ENCODE assay signal across 13 cellular contexts in the genomic region with DNA sequence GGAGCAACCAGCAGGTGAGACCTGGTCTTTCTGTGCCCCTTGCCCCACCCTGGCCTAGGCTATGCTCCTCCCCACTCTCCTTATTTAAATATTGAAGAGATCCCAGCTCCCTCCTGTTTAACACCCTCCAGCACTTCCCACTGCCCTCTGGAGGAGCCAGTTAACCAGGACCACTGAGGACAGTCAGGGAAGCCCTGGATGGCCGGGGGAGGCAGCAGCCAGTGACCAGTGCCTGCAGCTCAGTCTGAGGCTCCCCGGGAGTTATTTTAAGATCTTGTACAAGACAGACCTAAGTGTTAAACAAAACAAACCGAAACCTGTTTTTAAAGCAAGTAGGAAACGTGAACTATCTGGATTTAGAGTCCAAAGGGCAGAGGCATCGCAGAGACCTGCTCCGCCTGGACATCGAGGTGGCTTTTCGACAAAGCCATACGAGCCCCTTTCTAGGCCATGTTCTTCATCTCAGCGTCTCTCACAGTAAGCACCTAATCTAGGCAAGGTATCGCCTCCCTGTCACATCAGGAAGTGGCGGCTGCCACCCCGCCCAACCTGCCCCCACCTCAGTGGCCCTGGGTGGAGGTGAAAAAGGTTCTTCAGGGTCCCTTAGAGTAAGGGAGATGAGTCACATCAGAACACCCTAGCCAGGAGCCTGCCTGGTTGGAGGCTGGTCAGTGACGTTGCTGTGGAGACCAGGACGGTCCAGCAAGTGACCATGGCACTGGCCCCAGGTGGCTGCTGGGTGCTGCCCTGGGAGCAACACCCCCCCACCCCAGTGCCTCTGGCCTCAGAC. TPM values are rescaled to one million over a fixed set of nuclear protein-coding genes. Genes with fewer than 3 reads are reported as not detected.
A peak's percentile ranks its signal among the peaks of the same experiment; 100 is the strongest.
DNase-seq lines count a peak whose midpoint lies in the region; ATAC-seq and TF ChIP-seq lines count a peak whose summit lies in the region.
"Had no signal": no experiment of that assay in that cellular context is flagged by ENCODE, and none has a peak within 500 bp of the region (broad histone marks: within the 10 kb centered on the region; RNA-seq: fewer than 3 reads in every experiment).

No MANE protein-coding gene starts in this region.

- peaks cover 6% of the 10 kb centered on the region for H3K27me3 Mint-ChIP-seq in CD4-positive, CD25-positive, alpha-beta regulatory T cell
- peaks cover 0 to 24% (median 11%) of the 10 kb centered on the region in 5 donors for H3K27me3 Mint-ChIP-seq in naive thymus-derived CD4-positive, alpha-beta T cell

- no peak overlapping the region for H3K4me3 ChIP-seq in CD4-positive, CD25-positive, alpha-beta regulatory T cell (ENCODE audit: low read depth, low read length)
- H3K4me3 ChIP-seq in body of pancreas (no peak overlapping the region), prostate gland (no peak overlapping the region)
- H3K4me3 ChIP-seq in naive thymus-derived CD4-positive, alpha-beta T cell (ENCODE audit: low read length): no peak overlapping the region
- H3K4me3 ChIP-seq: BLaER1, SJSA1 had no signal

- peaks cover 1% of the 10 kb centered on the region for H3K36me3 Mint-ChIP-seq in CD4-positive, CD25-positive, alpha-beta regulatory T cell
- H3K36me3 Mint-ChIP-seq in naive thymus-derived CD4-positive, alpha-beta T cell: peaks cover 0 to 2% (median 0%) of the 10 kb centered on the region in 5 donors

- TF ChIP-seq CTCF in body of pancreas (IDR thresholded peaks at IDR 0.05) (no peak), prostate gland (IDR thresholded peaks at IDR 0.05) (no peak)

- peaks cover 0 to 39% (median 3%) of the 10 kb centered on the region in 4 donors for H3K4me1 Mint-ChIP-seq in CD4-positive, CD25-positive, alpha-beta regulatory T cell
- H3K4me1 Mint-ChIP-seq in naive thymus-derived CD4-positive, alpha-beta T cell: peaks cover 0 to 51% (median 39%) of the 10 kb centered on the region in 7 donors

- no peaks in the 10 kb centered on the region for H3K9me3 ChIP-seq in CD4-positive, CD25-positive, alpha-beta regulatory T cell (ENCODE audit: control insufficient read depth in 2 of 2, low read length in 2 of 2)
- H3K9me3 ChIP-seq in body of pancreas: no peaks in the 10 kb centered on the region
- H3K9me3 ChIP-seq in naive thymus-derived CD4-positive, alpha-beta T cell (ENCODE audit: control insufficient read depth in 2 of 3, low read length in 3 of 3): peaks cover 0 to 7% (median 0%) of the 10 kb centered on the region in 3 experiments
- no peaks in the 10 kb centered on the region for H3K9me3 ChIP-seq in prostate gland

- H3K27ac ChIP-seq in CD4-positive, CD25-positive, alpha-beta regulatory T cell (ENCODE audit: insufficient read depth, low read length, poor library complexity, severe bottlenecking): no peak overlapping the region
- H3K27ac ChIP-seq in body of pancreas (peak overlapping the region in 3 of 4 donors; percentile 19 to 48 (median 30)), prostate gland (no peak overlapping the region)
- no peak overlapping the region for H3K27ac ChIP-seq in naive thymus-derived CD4-positive, alpha-beta T cell (ENCODE audit: low read depth, low read length)
- H3K27ac ChIP-seq: BLaER1, SJSA1 had no signal

- no peaks in the 10 kb centered on the region for H3K36me3 ChIP-seq in CD4-positive, CD25-positive, alpha-beta regulatory T cell (ENCODE audit: control insufficient read depth, insufficient read depth, low read length)
- H3K36me3 ChIP-seq in body of pancreas (replicated peaks in 1 of 2; ENCODE audit: insufficient read depth in 1 of 2, low read depth in 2 of 2): no peaks in the 10 kb centered on the region
- no peaks in the 10 kb centered on the region for H3K36me3 ChIP-seq in naive thymus-derived CD4-positive, alpha-beta T cell (ENCODE audit: control insufficient read depth in 2 of 3, insufficient read depth in 3 of 3, low read length in 3 of 3)
- H3K36me3 ChIP-seq in prostate gland: no peaks in the 10 kb centered on the region
- H3K36me3 ChIP-seq: BLaER1, SJSA1 had no signal

- ATAC-seq in CD4-positive, CD25-positive, alpha-beta regulatory T cell (ENCODE audit: low read depth in 2 of 2): peak; percentile 21 to 67
- ATAC-seq in body of pancreas: no peak
- peak; percentile 55 for ATAC-seq in naive thymus-derived CD4-positive, alpha-beta T cell
- no peak for ATAC-seq in HG03354 (IDR thresholded peaks at IDR 0.05; ENCODE audit: poor library complexity, severe bottlenecking, unreplicated experiment)
- ATAC-seq: stimulated activated naive B cell treated with anti-CD40 and anti-IgM and Interleukin-4, amounts not matched to agents 10 μg/mL and 1 μg/mL and 100 μg/mL, for 72 hours had no signal

- H3K27me3 ChIP-seq in CD4-positive, CD25-positive, alpha-beta regulatory T cell (ENCODE audit: control insufficient read depth, insufficient read depth, low read length): no peaks in the 10 kb centered on the region
- H3K27me3 ChIP-seq in body of pancreas: no peaks in the 10 kb centered on the region
- H3K27me3 ChIP-seq in naive thymus-derived CD4-positive, alpha-beta T cell (ENCODE audit: control insufficient read depth in 2 of 2, insufficient read depth in 2 of 2, low read length in 2 of 2): no peaks in the 10 kb centered on the region
- no peaks in the 10 kb centered on the region for H3K27me3 ChIP-seq in prostate gland (replicated peaks; ENCODE audit: insufficient read depth)
- H3K27me3 ChIP-seq: SJSA1 had no signal

- intact Hi-C loops in body of pancreas (cut with DNase I) (no loop called here), prostate gland (cut with DNase I) (no loop called here)
- intact Hi-C loops in naive thymus-derived CD4-positive, alpha-beta T cell (cut with micrococcal nuclease): no loop called here

- WGBS in body of pancreas, 2 donors: 42 to 59% methylated on average over 14 to 15 of the region's 15 CpGs
- 85% methylated on average over 15 of the region's 15 CpGs for WGBS in prostate gland

- TF ChIP-seq POLR2A in body of pancreas (IDR thresholded peaks at IDR 0.05): no peak
- no peak for TF ChIP-seq POLR2A in prostate gland (IDR thresholded peaks at IDR 0.05)

- H3K27ac Mint-ChIP-seq in CD4-positive, CD25-positive, alpha-beta regulatory T cell: peak overlapping the region in 1 of 3 donors; percentile 77
- peak overlapping the region in 5 of 9 donors; percentile 56 to 87 (median 85) for H3K27ac Mint-ChIP-seq in naive thymus-derived CD4-positive, alpha-beta T cell
- H3K27ac Mint-ChIP-seq: stimulated activated naive B cell treated with anti-CD40 and anti-IgM and Interleukin-4, amounts not matched to agents 10 μg/mL and 1 μg/mL and 100 μg/mL, for 72 hours had no signal

- CTCF ChIA-PET in naive thymus-derived CD4-positive, alpha-beta T cell (lab: Charles Lee): no interaction called here

- peak overlapping the region in 1 of 4 donors; percentile 53 for H3K4me3 Mint-ChIP-seq in CD4-positive, CD25-positive, alpha-beta regulatory T cell
- H3K4me3 Mint-ChIP-seq in naive thymus-derived CD4-positive, alpha-beta T cell: peak overlapping the region in 8 of 10 donors; percentile 15 to 74 (median 44)
- H3K4me3 Mint-ChIP-seq: stimulated activated naive B cell treated with anti-CD40 and anti-IgM and Interleukin-4, amounts not matched to agents 10 μg/mL and 1 μg/mL and 100 μg/mL, for 72 hours had no signal

- POLR2A ChIA-PET in naive thymus-derived CD4-positive, alpha-beta T cell (lab: Charles Lee): no interaction called here

- DNase-seq in CD4-positive, CD25-positive, alpha-beta regulatory T cell: peak in 1 of 3 donors; percentile 31
- DNase-seq in DMS53 treated with DMSO at 0.1 percent for 48 hours (lab: John Stamatoyannopoulos, UW; ENCODE audit: unreplicated experiment) (peak; percentile 65), body of pancreas (no peak), prostate gland (ENCODE audit: low spot score) (no peak), OCI-M2 (lab: John Stamatoyannopoulos, UW; ENCODE audit: unreplicated experiment) (no peak)
- DNase-seq in naive thymus-derived CD4-positive, alpha-beta T cell: peak in 2 of 9 donors; percentile 22 to 30
- no peak for DNase-seq in stimulated activated CD4-positive, alpha-beta T cell treated with anti-CD3 and anti-CD28 coated beads, Interleukin-15, amount 100 ng/mL, for 24 hours
- DNase-seq: foreskin melanocyte; NCI-H187 treated with DMSO at 0.1 percent for 48 hours; stimulated activated naive B cell treated with anti-CD40 and anti-IgM and Interleukin-4, amounts not matched to agents 10 μg/mL and 1 μg/mL and 100 μg/mL, for 72 hours had no signal

- peaks cover 12% of the 10 kb centered on the region for H3K4me1 ChIP-seq in CD4-positive, CD25-positive, alpha-beta regulatory T cell (ENCODE audit: control insufficient read depth, insufficient read depth, low read length, poor library complexity, severe bottlenecking)
- H3K4me1 ChIP-seq in body of pancreas (peaks cover 43% of the 10 kb centered on the region), prostate gland (replicated peaks) (peaks cover 16% of the 10 kb centered on the region)
- peaks cover 28 to 61% of the 10 kb centered on the region in 2 donors for H3K4me1 ChIP-seq in naive thymus-derived CD4-positive, alpha-beta T cell (ENCODE audit: control insufficient read depth in 2 of 2, insufficient read depth in 2 of 2, low read length in 2 of 2)
- H3K4me1 ChIP-seq: SJSA1 had no signal

- peaks cover 0 to 3% (median under 1%) of the 10 kb centered on the region in 7 donors for H3K9me3 Mint-ChIP-seq in CD4-positive, CD25-positive, alpha-beta regulatory T cell
- peaks cover under 1 to 15% (median 6%) of the 10 kb centered on the region in 11 donors for H3K9me3 Mint-ChIP-seq in naive thymus-derived CD4-positive, alpha-beta T cell

RNA-seq across cellular contexts. Expression of gene TRMU, which starts 35.3 kb away (rescaled TPM):
- total RNA-seq in CD4-positive, CD25-positive, alpha-beta regulatory T cell: 63.3 TPM
- polyA plus RNA-seq in CD4-positive, CD25-positive, alpha-beta regulatory T cell: 10 to 100 TPM; 11.0 to 17.8 (median 16.4) TPM
- total RNA-seq in body of pancreas (10 to 100 TPM; 34.2 to 43.5 TPM), prostate gland (10 to 100 TPM; 35.1 to 52.9 TPM)
- 10 to 100 TPM; 56.9 to 92.1 (median 70.3) TPM for total RNA-seq in naive thymus-derived CD4-positive, alpha-beta T cell
- 10 to 100 TPM; 17.9 to 21.1 TPM for polyA plus RNA-seq in naive thymus-derived CD4-positive, alpha-beta T cell

Comparison
In these comparisons a context has a peak if more than half of its experiments do, and no peak if none do; other contexts are left out.
1. ATAC-seq: peak in CD4-positive, CD25-positive, alpha-beta regulatory T cell (2 of 2) and naive thymus-derived CD4-positive, alpha-beta T cell (single experiment); none in body of pancreas (single experiment) and HG03354 (single experiment).
2. H3K27ac ChIP-seq: peak in body of pancreas (3 of 4); none in CD4-positive, CD25-positive, alpha-beta regulatory T cell (single experiment), naive thymus-derived CD4-positive, alpha-beta T cell (single experiment) and prostate gland (0 of 2).